In the genomic region with DNA sequence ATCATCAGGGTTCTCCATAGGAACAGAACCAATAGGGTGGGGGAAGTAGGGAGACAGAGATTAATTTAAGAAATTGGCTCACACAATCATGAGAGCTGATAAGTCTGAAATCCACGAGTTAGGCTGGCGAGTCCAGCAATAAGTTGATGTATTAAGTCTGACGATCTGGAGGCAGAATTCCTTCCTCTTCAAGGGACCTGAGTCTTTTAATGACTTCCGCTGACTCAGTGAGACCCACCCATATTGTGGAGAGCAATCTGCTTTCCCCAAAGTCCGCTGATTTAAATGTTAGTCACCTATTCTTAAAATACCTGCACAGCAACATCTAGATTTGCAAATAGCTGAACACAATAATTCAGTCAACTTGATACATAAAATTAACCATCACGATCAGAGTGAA, we compare ENCODE assay signal across 19 cellular contexts.
DNase-seq lines count a peak whose midpoint lies in the region; ATAC-seq and TF ChIP-seq lines count a peak whose summit lies in the region.
"Had no signal": no experiment of that assay in that cellular context is flagged by ENCODE, and none has a peak within 500 bp of the region (broad histone marks: within the 10 kb centered on the region; RNA-seq: fewer than 3 reads in every experiment).

No MANE protein-coding gene starts in this region.

- H3F3A ChIP-seq in GM23338 (replicated peaks; ENCODE audit: low read depth) (no peaks in the 10 kb centered on the region), PC-9 (ENCODE audit: insufficient read depth, low read depth) (peaks cover 27% of the 10 kb centered on the region)

- H3K36me3 ChIP-seq in GM23338 (ENCODE audit: insufficient read depth): no peaks in the 10 kb centered on the region
- H3K36me3 ChIP-seq in PC-9 (ENCODE audit: low read depth): no peaks in the 10 kb centered on the region
- H3K36me3 ChIP-seq: BE2C had no signal

- H3K9me2 ChIP-seq in GM23338 (ENCODE audit: insufficient read depth) (no peaks in the 10 kb centered on the region), PC-9 (ENCODE audit: insufficient read depth) (no peaks in the 10 kb centered on the region)
- H3K9me2 ChIP-seq: SK-N-SH had no signal

- no peaks in the 10 kb centered on the region for H3K9me3 Mint-ChIP-seq in GM23338

- no peaks in the 10 kb centered on the region for H4K20me1 ChIP-seq in GM23338 (replicated peaks; ENCODE audit: insufficient read depth)
- H4K20me1 ChIP-seq in PC-9 (ENCODE audit: insufficient read depth): no peaks in the 10 kb centered on the region

- no peaks in the 10 kb centered on the region for H3K36me3 Mint-ChIP-seq in GM23338 (ENCODE audit: low read depth)
- H3K36me3 Mint-ChIP-seq: CD4-positive, alpha-beta memory T cell had no signal

- no peaks in the 10 kb centered on the region; the same call in 1 of the 2 replicates for H3K9me3 ChIP-seq in PC-9 (ENCODE audit: insufficient read depth, low read depth)
- H3K9me3 ChIP-seq: BE2C, SK-N-SH had no signal

- H3K79me2 ChIP-seq in GM23338 (replicated peaks; ENCODE audit: insufficient read depth): no peaks in the 10 kb centered on the region
- H3K79me2 ChIP-seq in PC-9 (ENCODE audit: low read depth): no peaks in the 10 kb centered on the region

- H3K27ac ChIP-seq in GM23338 (ENCODE audit: low read depth) (no peak overlapping the region), PC-9 (peak overlapping the region; percentile 55), substantia nigra (ENCODE audit: low read depth, low read length, poor library complexity, severe bottlenecking) (no peak overlapping the region)

- H3K27me3 ChIP-seq in GM23338 (ENCODE audit: insufficient read depth) (no peaks in the 10 kb centered on the region), PC-9 (ENCODE audit: insufficient read depth, low read depth) (no peaks in the 10 kb centered on the region)
- H3K27me3 ChIP-seq: BE2C had no signal

- POLR2A ChIA-PET in PC-9 (lab: Charles Lee; ENCODE audit: unreplicated experiment): interaction anchor here (0.6 kb wide), 2 partner anchors 32 to 402 kb away, joined by 3 to 6 read pairs; no protein-coding TSS in a partner anchor

- ATAC-seq in GM23338 (no peak), GM19463 (IDR thresholded peaks at IDR 0.05; ENCODE audit: unreplicated experiment) (no peak), HG02970 (IDR thresholded peaks at IDR 0.05; ENCODE audit: low FRiP score, unreplicated experiment) (no peak)
- ATAC-seq: Panc1 had no signal

- 0 out of 3 replicates have a peak, but pooled peaks cover under 1% of the 10 kb centered on the region for H3K4me1 Mint-ChIP-seq in GM23338

- CTCF ChIA-PET in PC-9 (lab: Charles Lee): no interaction called here

- H3K4me3 ChIP-seq in GM23338 (no peak overlapping the region), PC-9 (peak overlapping the region; percentile 28; the same call in 1 of the 2 replicates), epithelial cell of esophagus (ENCODE audit: low read length) (no peak overlapping the region)

- intact Hi-C loops in PC-9 (cut with micrococcal nuclease; ENCODE audit: unreplicated experiment): no loop called here

- H3K27me3 Mint-ChIP-seq in GM23338 (ENCODE audit: insufficient read depth, low read depth, poor library complexity): peaks cover 6% of the 10 kb centered on the region

- H3K4me2 ChIP-seq in GM23338 (no peak overlapping the region), PC-9 (peak overlapping the region; percentile 39)
- H3K4me2 ChIP-seq: SK-N-SH had no signal

- BruUV-seq in PC-9 (replicated peaks; lab: Mats Ljungman, UMichigan): no TSS peak

- H2AFZ ChIP-seq in GM23338 (0 out of 2 replicates have a peak overlapping the region, but pooled peaks have one; percentile 39), PC-9 (0 out of 2 replicates have a peak overlapping the region, but pooled peaks have one; percentile 39)

- no peak for DNase-seq in GM23338 (ENCODE audit: low spot score)
- DNase-seq in PC-9: peak; percentile 19 to 80
- DNase-seq in epithelial cell of esophagus (ENCODE audit: low read depth): peak; percentile 74
- DNase-seq in renal cortical epithelial cell (ENCODE audit: low read depth): peak; percentile 48
- DNase-seq in epidermal melanocyte (ENCODE audit: insufficient read length, low spot score): no peak
- no peak for DNase-seq in substantia nigra (lab: John Stamatoyannopoulos, UW)
- DNase-seq: BE2C; CD4-positive, alpha-beta memory T cell; DMS79 treated with DMSO at 0.1 percent for 48 hours; GOT3; NCI-H187 treated with DMSO at 0.1 percent for 48 hours; NCI-H446 treated with DMSO at 0.1 percent for 48 hours; NK-92 treated with Interleukin-12 subunit alpha and Interleukin-12 subunit beta, amount 100 ng/mL, for 24 hours; Right ventricle myocardium superior; SK-N-SH; T-helper 1 cell had no signal

- H3K4me3 Mint-ChIP-seq in GM23338: no peak overlapping the region
- H3K4me3 Mint-ChIP-seq: CD4-positive, alpha-beta memory T cell had no signal

- H3K4me1 ChIP-seq in GM23338 (ENCODE audit: insufficient read depth) (no peaks in the 10 kb centered on the region), PC-9 (replicated peaks; ENCODE audit: insufficient read depth) (peaks cover 37% of the 10 kb centered on the region)

- no peak for TF ChIP-seq CTCF in GM23338 (conservative IDR thresholded peaks at IDR 0.05; ENCODE audit: low read depth in 2 of 2)
- no peak for TF ChIP-seq CTCF in PC-9 (conservative IDR thresholded peaks at IDR 0.05)
- TF ChIP-seq CTCF in epithelial cell of esophagus (IDR thresholded peaks at IDR 0.05; ENCODE audit: insufficient read depth, low read depth, low read length, missing control alignments): no peak

- no peak overlapping the region; the same call in 1 of the 2 replicates for H3K27ac Mint-ChIP-seq in GM23338
- H3K27ac Mint-ChIP-seq: CD4-positive, alpha-beta memory T cell had no signal

TF ChIP-seq in GM23338, 12 proteins besides CTCF, POLR2A, EP300 and RAD21 (continues in another document):
- TF ChIP-seq CREB1 (CRISPR knock-in tag; IDR thresholded peaks at IDR 0.05; ENCODE audit: low read depth) (no peak), NANOG (IDR thresholded peaks at IDR 0.05; ENCODE audit: borderline replicate concordance) (no peak), EZH2 (IDR thresholded peaks at IDR 0.05; ENCODE audit: low read depth, unreplicated experiment) (no peak)
- TF ChIP-seq, protein P1, sequence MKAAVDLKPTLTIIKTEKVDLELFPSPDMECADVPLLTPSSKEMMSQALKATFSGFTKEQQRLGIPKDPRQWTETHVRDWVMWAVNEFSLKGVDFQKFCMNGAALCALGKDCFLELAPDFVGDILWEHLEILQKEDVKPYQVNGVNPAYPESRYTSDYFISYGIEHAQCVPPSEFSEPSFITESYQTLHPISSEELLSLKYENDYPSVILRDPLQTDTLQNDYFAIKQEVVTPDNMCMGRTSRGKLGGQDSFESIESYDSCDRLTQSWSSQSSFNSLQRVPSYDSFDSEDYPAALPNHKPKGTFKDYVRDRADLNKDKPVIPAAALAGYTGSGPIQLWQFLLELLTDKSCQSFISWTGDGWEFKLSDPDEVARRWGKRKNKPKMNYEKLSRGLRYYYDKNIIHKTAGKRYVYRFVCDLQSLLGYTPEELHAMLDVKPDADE (IDR thresholded peaks at IDR 0.05): no peak

Comparison
In these comparisons a context has a peak if more than half of its experiments do, and no peak if none do; other contexts are left out.
1. DNase-seq: peak in PC-9 (2 of 2), epithelial cell of esophagus (single experiment) and renal cortical epithelial cell (single experiment); none in GM23338 (single experiment), epidermal melanocyte (single experiment) and substantia nigra (0 of 49).